8 cellular contexts compared by ENCODE assay signal in the genomic region with DNA sequence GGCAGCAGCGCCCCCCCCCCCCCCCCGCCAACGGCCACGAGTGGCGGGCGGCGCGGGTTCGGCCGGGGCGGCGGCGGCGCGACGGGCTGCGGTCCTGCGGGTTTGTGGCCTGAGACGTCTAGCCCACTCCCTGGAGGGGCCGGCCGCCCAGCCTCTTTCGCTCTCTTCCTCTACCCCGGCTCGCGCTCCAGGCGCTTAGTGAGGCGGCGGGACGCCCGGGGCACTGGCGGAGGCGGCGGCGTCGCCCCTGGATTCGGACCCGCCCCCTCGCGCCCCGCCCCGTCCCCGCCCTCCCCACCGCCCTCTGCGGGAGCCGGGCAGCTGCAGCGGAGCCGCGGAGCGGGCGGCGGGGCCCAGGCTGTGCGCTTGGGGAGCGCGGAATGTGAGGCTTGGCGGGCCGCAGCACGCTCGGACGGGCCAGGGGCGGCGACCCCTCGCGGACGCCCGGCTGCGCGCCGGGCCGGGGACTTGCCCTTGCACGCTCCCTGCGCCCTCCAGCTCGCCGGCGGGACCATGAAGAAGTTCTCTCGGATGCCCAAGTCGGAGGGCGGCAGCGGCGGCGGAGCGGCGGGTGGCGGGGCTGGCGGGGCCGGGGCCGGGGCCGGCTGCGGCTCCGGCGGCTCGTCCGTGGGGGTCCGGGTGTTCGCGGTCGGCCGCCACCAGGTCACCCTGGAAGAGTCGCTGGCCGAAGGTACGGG. TPM values are rescaled to one million over a fixed set of nuclear protein-coding genes. Genes with fewer than 3 reads are reported as not detected.
DNase-seq lines count a peak whose midpoint lies in the region; ATAC-seq, FAIRE-seq and TF ChIP-seq lines count a peak whose summit lies in the region.

A gene (plus strand): TSS at position 320 of the 698 bp plus-strand sequence. CDS start 194 bp downstream, at position 514.

- no peaks in the 10 kb centered on the region for H3K27me3 ChIP-seq in right lobe of liver

- TF ChIP-seq POLR2A in right lobe of liver (IDR thresholded peaks at IDR 0.05) = peak; percentile 60

- DNase-seq in ACHN (peak; percentile 68), GM18507 (ENCODE audit: extremely low spot score, insufficient read length, low read depth) (peak; percentile 68), NCI-H2227 treated with DMSO at 0.1 percent for 48 hours (lab: John Stamatoyannopoulos, UW) (peak; percentile 78), dermis blood vessel endothelial cell (peak; percentile 83), right lobe of liver (peak; percentile 87 to 89 (median 88))
- peak; percentile 75 for DNase-seq in activated CD4-positive, alpha-beta T cell treated with anti-CD3 and anti-CD28 coated beads, Interleukin-2, amount 50 U/mL, for 1 hour
- peak; percentile 72 to 82 for DNase-seq in stimulated activated CD4-positive, alpha-beta T cell treated with anti-CD3 and anti-CD28 coated beads, Interleukin-4, amount 100 ng/mL, for 4 hours

- intact Hi-C loops in right lobe of liver (cut with DNase I) = no loop called here

- in situ Hi-C loops in ACHN (cut with HindIII; ENCODE audit: low pct_ligation_motif_present, low pct_unique_long_range_greater_than_20kb, low sequenced_read_pairs) = no loop called here

- H3K36me3 ChIP-seq in right lobe of liver = no peaks in the 10 kb centered on the region

- no peak for FAIRE-seq in GM18507 (lab: Jason Lieb, UNC)

- 0% methylated on average over 12 of the region's 100 CpGs for WGBS in right lobe of liver (ENCODE audit: insufficient coverage, low coverage, low lambda C conversion rate, missing lambda C conversion rate)

- H3K9me3 ChIP-seq in right lobe of liver = no peaks in the 10 kb centered on the region

- TF ChIP-seq CTCF in right lobe of liver (IDR thresholded peaks at IDR 0.05) = peak in 1 of 4 donors; percentile 14

- peak within 1 kb of the TSS; percentile 72 to 84 (median 81) for H3K4me3 ChIP-seq in right lobe of liver

- peak; percentile 83 for ATAC-seq in HG02970 (IDR thresholded peaks at IDR 0.05; ENCODE audit: low FRiP score, unreplicated experiment)
- peak; percentile 78 to 91 (median 86) for ATAC-seq in right lobe of liver

- peak within 1 kb of the TSS; percentile 97 to 100 (median 98) for H3K27ac ChIP-seq in right lobe of liver

- peaks cover 0 to 16% (median 4%) of the 10 kb centered on the region in 4 donors for H3K4me1 ChIP-seq in right lobe of liver

RNA-seq across cellular contexts. Expression of the gene that starts here (rescaled TPM):
- total RNA-seq in dermis blood vessel endothelial cell (95.1 and 138 TPM in 2 replicates), right lobe of liver (10 to 100 TPM; 13.1 to 23.3 (median 18.2) TPM)

Comparison
In these comparisons a context has a peak if more than half of its experiments do, and no peak if none do; other contexts are left out.
1. Peak in every context shown above with its lines: DNase-seq, ATAC-seq, H3K4me3 ChIP-seq and H3K27ac ChIP-seq.